13 cellular contexts compared by ENCODE assay signal in the genomic region with DNA sequence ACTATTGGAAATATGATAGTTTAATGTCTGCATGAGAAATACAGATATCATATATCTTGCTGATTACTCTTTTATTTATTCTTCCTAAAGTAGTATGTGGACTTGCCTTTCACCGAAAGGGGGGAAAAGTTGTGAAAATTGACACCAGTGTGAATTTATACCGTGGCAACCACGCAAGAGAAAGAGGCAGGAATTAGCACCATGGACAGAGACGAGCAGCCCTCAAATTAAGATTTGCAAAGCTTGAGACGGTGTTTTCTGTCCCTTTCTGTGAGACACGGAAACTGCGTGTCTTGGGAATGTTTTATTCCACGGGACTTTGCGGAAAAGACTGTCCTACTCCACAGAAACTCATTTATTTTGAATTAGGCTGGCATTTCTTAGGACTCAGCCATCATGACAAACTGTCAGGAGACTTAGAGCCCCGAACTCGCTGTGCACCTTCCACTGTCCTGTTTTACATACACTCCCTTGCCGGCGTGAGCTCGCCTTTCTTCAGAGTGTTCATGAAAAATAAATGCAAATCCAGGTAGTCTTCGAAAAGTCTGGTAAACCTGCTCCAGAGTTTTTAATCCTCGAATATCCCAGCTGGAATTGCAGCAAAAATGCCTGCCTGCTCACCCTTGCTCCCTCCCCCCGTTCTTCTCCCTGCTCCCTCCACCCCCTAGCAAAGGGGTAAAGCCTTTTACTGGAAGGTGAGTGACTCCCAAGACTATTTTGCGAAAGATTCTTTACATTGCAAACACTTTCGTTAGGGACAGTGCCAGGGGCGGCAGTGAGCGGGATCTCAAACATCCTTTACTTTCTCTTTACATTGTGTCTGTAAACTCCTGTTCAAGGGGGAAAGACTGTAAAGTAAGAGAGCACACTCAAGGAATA. TPM values are rescaled to one million over a fixed set of nuclear protein-coding genes. Genes with fewer than 3 reads are reported as not detected.
DNase-seq lines count a peak whose midpoint lies in the region; ATAC-seq, FAIRE-seq and TF ChIP-seq lines count a peak whose summit lies in the region.
"Had no signal": no experiment of that assay in that cellular context is flagged by ENCODE, and none has a peak within 500 bp of the region (broad histone marks: within the 10 kb centered on the region; RNA-seq: fewer than 3 reads in every experiment).

No MANE protein-coding gene starts in this region.

- H3K4me3 ChIP-seq in A549 (no peak overlapping the region), GM12878 (no peak overlapping the region), kidney epithelial cell (ENCODE audit: low read depth, low read length) (no peak overlapping the region)
- H3K4me3 ChIP-seq in Jurkat, Clone E6-1 (ENCODE audit: low read length) = no peak overlapping the region
- H3K4me3 ChIP-seq: thoracic aorta had no signal

- no peaks in the 10 kb centered on the region for H4K20me1 ChIP-seq in GM12878 (ENCODE audit: control insufficient read depth, insufficient read depth)

- CTCF ChIA-PET in A549 (lab: Yijun Ruan, JAX) (no interaction called here), GM12878 (lab: Yijun Ruan, JAX) (no interaction called here)

- H3K4me2 ChIP-seq in A549 (no peak overlapping the region), GM12878 (ENCODE audit: control insufficient read depth, insufficient read depth) (no peak overlapping the region)

- intact Hi-C loops in GM12878 (cut with micrococcal nuclease; ENCODE audit: unreplicated experiment) = no loop called here

- 9% methylated on average over 19 of the region's 21 CpGs for WGBS in A549 (ENCODE audit: missing lambda C conversion rate)
- WGBS in GM12878 (ENCODE audit: insufficient coverage, insufficient replicate concordance, low lambda C conversion rate, missing lambda C conversion rate) = 14% methylated on average over 21 of the region's 21 CpGs

- H3K36me3 ChIP-seq in GM12878 (ENCODE audit: control insufficient read depth in 2 of 2, insufficient read depth in 2 of 2, low read length in 1 of 2) (no peaks in the 10 kb centered on the region), kidney epithelial cell (ENCODE audit: control insufficient read depth, insufficient read depth, low read length) (no peaks in the 10 kb centered on the region)
- H3K36me3 ChIP-seq: thoracic aorta had no signal

- RAD21 ChIA-PET in GM12878 (lab: Charles Lee; ENCODE audit: unreplicated experiment) = no interaction called here

- no peak overlapping the region for H2AFZ ChIP-seq in GM12878 (ENCODE audit: control insufficient read depth, low read depth, low read length)

- FAIRE-seq in A549 (lab: Jason Lieb, UNC) (no peak), GM12878 (lab: Jason Lieb, UNC) (no peak)

- no peaks in the 10 kb centered on the region for H3K27me3 ChIP-seq in GM12878 (replicated peaks in 1 of 2; ENCODE audit: control insufficient read depth in 2 of 2, insufficient read depth in 2 of 2, low read length in 1 of 2)
- peaks cover 29% of the 10 kb centered on the region for H3K27me3 ChIP-seq in kidney epithelial cell (ENCODE audit: control insufficient read depth, insufficient read depth, low read length)

- H3K9me3 ChIP-seq in A549 = 0 out of 3 replicates have a peak, but pooled peaks cover under 1% of the 10 kb centered on the region
- H3K9me3 ChIP-seq in GM12878 (replicated peaks; ENCODE audit: control insufficient read depth, insufficient read depth, low read length) = no peaks in the 10 kb centered on the region; the same call in 2 of the 3 replicates
- H3K9me3 ChIP-seq: thoracic aorta had no signal

- ATAC-seq in A549 (no peak), GM12878 (peak; percentile 4; the same call in 1 of the 3 replicates)

- DNase-seq in A549 (ENCODE audit: low read depth in 1 of 2, low spot score in 1 of 2) (no peak), GM12878 (ENCODE audit: low read depth, low spot score) (no peak), kidney epithelial cell (ENCODE audit: low read depth) (peak; percentile 12), substantia nigra (lab: John Stamatoyannopoulos, UW) (no peak)
- peak; percentile 12 for DNase-seq in Jurkat, Clone E6-1 (ENCODE audit: low read depth, low spot score)
- no peak for DNase-seq in activated CD8-positive, alpha-beta memory T cell treated with anti-CD3 and anti-CD28 coated beads, Interleukin-2, amount 50 U/mL, for 4 hours
- DNase-seq in activated CD4-positive, CD25-positive, alpha-beta regulatory T cell (lab: John Stamatoyannopoulos, UW) = no peak
- DNase-seq in stimulated activated CD4-positive, alpha-beta T cell treated with anti-CD3 and anti-CD28 coated beads, Interleukin-2, amount 100 ng/mL, for 24 hours = no peak
- DNase-seq: activated CD4-positive, alpha-beta T cell treated with anti-CD3 and anti-CD28 coated beads for 1 hour; AML-193; NCI-H2029 treated with DMSO at 0.1 percent for 48 hours; posterior cingulate gyrus had no signal

- BruUV-seq in GM12878 (replicated peaks; lab: Mats Ljungman, UMichigan) = no TSS peak

- H3K9ac ChIP-seq in GM12878 (ENCODE audit: control insufficient read depth, insufficient read depth, low read length) = no peak overlapping the region

- TF ChIP-seq RAD21 in A549 (conservative IDR thresholded peaks at IDR 0.05 in 1 of 2, IDR thresholded peaks at IDR 0.05 in 1 of 2) (no peak), GM12878 (IDR thresholded peaks at IDR 0.05; ENCODE audit: insufficient read depth, low read depth, low read length) (no peak)

- H3K4me1 ChIP-seq in A549 (no peaks in the 10 kb centered on the region), GM12878 (ENCODE audit: control insufficient read depth, insufficient read depth, low read length) (no peaks in the 10 kb centered on the region)

- TF ChIP-seq EP300 in A549 (IDR thresholded peaks at IDR 0.05) = no peak
- TF ChIP-seq EP300 in GM12878 (IDR thresholded peaks at IDR 0.05; ENCODE audit: borderline replicate concordance in 1 of 2, control insufficient read depth in 1 of 2, low read depth in 2 of 2, low read length in 2 of 2) = no peak

- SMC1A ChIA-PET in GM12878 (lab: Charles Lee; ENCODE audit: uncharacterized antibody, unreplicated experiment) = interaction anchor here (0.7 to 1.8 kb wide), 3 partner anchors 13 to 69 kb away, joined by 3 to 4 read pairs (median 3); no protein-coding TSS in a partner anchor

- TF ChIP-seq CTCF in A549 (IDR thresholded peaks at IDR 0.05) (no peak), GM12878 (IDR thresholded peaks at IDR 0.05 in 2 of 3, conservative IDR thresholded peaks at IDR 0.05 in 1 of 3; ENCODE audit: control insufficient read depth in 2 of 3, extremely low read depth in 1 of 3, insufficient read depth in 1 of 3, low read depth in 3 of 3, low read length in 3 of 3) (no peak), kidney epithelial cell (IDR thresholded peaks at IDR 0.05; ENCODE audit: insufficient read depth, low read length, poor library complexity, severe bottlenecking) (no peak)

- no peaks in the 10 kb centered on the region for H3K79me2 ChIP-seq in GM12878 (ENCODE audit: control insufficient read depth, insufficient read depth, low read length)

- H3K27ac ChIP-seq in A549 (no peak overlapping the region), GM12878 (ENCODE audit: control insufficient read depth, insufficient read depth) (no peak overlapping the region), substantia nigra (ENCODE audit: low read depth, low read length, poor library complexity, severe bottlenecking) (no peak overlapping the region)
- H3K27ac ChIP-seq: thoracic aorta had no signal

- in situ Hi-C loops in GM12878 (cut with MboI) = no loop called here

- POLR2A ChIA-PET in A549 (lab: Yijun Ruan, JAX) = no interaction called here
- POLR2A ChIA-PET in GM12878 (lab: Charles Lee) = no interaction called here

- no peak for TF ChIP-seq POLR2A in A549 (IDR thresholded peaks at IDR 0.05; ENCODE audit: low read length)
- TF ChIP-seq POLR2A in GM12878 (IDR thresholded peaks at IDR 0.05; ENCODE audit: low read depth, low read length) = no peak

TF ChIP-seq in A549, 52 proteins besides CTCF, POLR2A, EP300 and RAD21 (continues in another document):
- TF ChIP-seq TP53 (CRISPR knock-in tag; IDR thresholded peaks at IDR 0.05) = no peak

TF ChIP-seq in GM12878, 131 proteins besides CTCF, POLR2A, EP300 and RAD21 (continues in another document):
- TF ChIP-seq CEBPB (IDR thresholded peaks at IDR 0.05; ENCODE audit: borderline replicate concordance in 1 of 2, low read depth in 2 of 2, low read length in 2 of 2) (no peak), CHD4 (IDR thresholded peaks at IDR 0.05) (no peak)

RNA-seq across cellular contexts. Expression of gene ELAVL2, which starts 3.8 kb away (rescaled TPM):
- polyA plus RNA-seq in A549 (2011; rRNA removed) (0.13 and 0.20 TPM in 2 replicates), A549 (2017; fragmentation: RNase III; extraction: RNeasy Plus Mini Kit Qiagen cat#74134 plus additional on column Dnase treatment) (0.03 TPM in 2 of 3 replicates, not detected in the other), GM12878 (2011; rRNA removed) (2.6 and 5.7 TPM in 2 replicates), GM12878 (2014; fragmentation: Illumina TruSeq; extraction: Trizol) (0.56 and 0.62 TPM in 2 replicates), GM12878 (2014; fragmentation: Nextera tagmentation; extraction: Ambion mirVana) (under 1 TPM; 0.24 to 0.72 TPM), GM12878 (2014; rRNA removed) (0.47 and 0.82 TPM in 2 replicates), GM12878 (2016; fragmentation: Nextera tagmentation; extraction: Ambion mirVana) (under 1 TPM; 0.37 to 0.78 TPM)
- polyA plus RNA-seq in A549 (2012; cell fraction: cytosol; rRNA removed) = 0.01 TPM in 1 of 2 replicates, not detected in the other
- polyA plus RNA-seq in A549 (2012; cell fraction: nucleus; rRNA removed) = not detected in 2 replicates
- polyA minus RNA-seq in A549 (2011; rRNA and poly(A)+ RNA removed) = 0.37 and 0.83 TPM in 2 replicates
- not detected for polyA plus RNA-seq in Jurkat, Clone E6-1 (2012; ENCODE audit: insufficient read depth, insufficient read length)
- total RNA-seq in GM12878 (2013; cell fraction: nucleolus; rRNA removed) = 77.8 and 89.9 TPM in 2 replicates
- total RNA-seq in GM12878 (2014; rRNA removed) (0.73 and 1.3 TPM in 2 replicates), GM12878 (2014; rRNA removed; fragmentation: Illumina TruSeq; extraction: Trizol) (1.1 and 1.2 TPM in 2 replicates), GM12878 (2021) (1.1 and 1.3 TPM in 2 replicates), kidney epithelial cell (0.68 and 0.92 TPM in 2 replicates)
- not detected for polyA plus RNA-seq in GM12878 (2011; ENCODE audit: low read depth)
- polyA plus RNA-seq in GM12878 (2011; cell fraction: cytosol; rRNA removed) = 0.82 and 1.1 TPM in 2 replicates
- 2.2 and 2.6 TPM in 2 replicates for polyA plus RNA-seq in GM12878 (2011; cell fraction: nucleus; rRNA removed)
- 0.11 TPM in 1 of 2 replicates, not detected in the other for polyA plus RNA-seq in GM12878 (2012)
- polyA minus RNA-seq in GM12878 (2011; rRNA and poly(A)+ RNA removed) = 4.9 and 5.9 TPM in 2 replicates
- 1.0 and 3.2 TPM in 2 replicates for polyA minus RNA-seq in GM12878 (2011; cell fraction: cytosol; rRNA and poly(A)+ RNA removed)
- 10.4 and 19.1 TPM in 2 replicates for polyA minus RNA-seq in GM12878 (2011; cell fraction: nucleus; rRNA and poly(A)+ RNA removed)
- total RNA-seq: thoracic aorta had no signal

Comparison
In these comparisons a context has a peak if more than half of its experiments do, and no peak if none do; other contexts are left out.
1. DNase-seq: peak in Jurkat, Clone E6-1 (single experiment) and kidney epithelial cell (single experiment); none in A549 (0 of 2), GM12878 (single experiment), activated CD8-positive, alpha-beta memory T cell treated with anti-CD3 and anti-CD28 coated beads, Interleukin-2, amount 50 U/mL, for 4 hours (single experiment), activated CD4-positive, CD25-positive, alpha-beta regulatory T cell (0 of 4), stimulated activated CD4-positive, alpha-beta T cell treated with anti-CD3 and anti-CD28 coated beads, Interleukin-2, amount 100 ng/mL, for 24 hours (0 of 2) and substantia nigra (0 of 49).
2. Of the 24 proteins assayed by ChIP-seq in both GM12878 and A549: peak only in GM12878: none; only in A549: none; in both: REST; in neither: 23.